In the genomic region with DNA sequence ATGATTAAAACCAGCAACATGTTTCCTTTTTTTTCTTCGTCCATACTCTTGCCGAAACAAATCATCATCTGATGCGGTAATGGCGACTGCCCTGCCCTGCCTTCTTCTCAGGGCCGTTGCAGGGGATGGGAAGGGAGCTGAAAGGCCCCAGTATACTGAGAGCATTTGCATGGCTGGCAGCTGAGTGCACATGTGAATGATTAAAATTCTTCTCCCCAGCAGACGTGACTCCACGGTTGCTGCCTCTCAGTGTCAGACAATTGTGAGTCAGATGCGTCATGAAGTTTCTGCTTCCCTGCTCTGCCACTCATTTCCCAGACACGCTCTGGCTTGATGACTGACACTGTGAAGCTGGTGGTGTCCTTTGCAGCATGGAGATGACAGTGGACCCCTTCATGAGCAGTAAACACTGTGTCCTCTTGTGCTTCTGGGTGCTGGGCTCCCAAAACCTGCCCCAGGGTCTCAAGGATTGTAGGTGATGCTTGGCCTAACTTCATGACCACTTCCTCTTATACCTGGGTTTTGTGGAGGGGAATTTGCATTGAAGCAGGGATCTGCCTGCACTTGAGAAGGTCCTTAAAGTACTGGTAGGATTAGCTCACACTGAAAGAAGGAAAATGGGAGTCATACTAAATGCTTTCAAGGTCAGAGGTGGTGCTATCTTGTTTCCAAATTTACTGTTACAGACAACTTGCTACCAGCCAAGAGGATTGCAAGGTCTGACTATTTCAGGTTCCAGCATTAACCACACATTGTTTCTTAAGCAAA, we compare ENCODE assay signal across 1 cellular context.
TF ChIP-seq lines count a peak whose summit lies in the region.

No MANE protein-coding gene starts in this region.

TF ChIP-seq in GM23338, 12 proteins besides CTCF, POLR2A, EP300 and RAD21 (continued from another document):
- TF ChIP-seq, protein P1, sequence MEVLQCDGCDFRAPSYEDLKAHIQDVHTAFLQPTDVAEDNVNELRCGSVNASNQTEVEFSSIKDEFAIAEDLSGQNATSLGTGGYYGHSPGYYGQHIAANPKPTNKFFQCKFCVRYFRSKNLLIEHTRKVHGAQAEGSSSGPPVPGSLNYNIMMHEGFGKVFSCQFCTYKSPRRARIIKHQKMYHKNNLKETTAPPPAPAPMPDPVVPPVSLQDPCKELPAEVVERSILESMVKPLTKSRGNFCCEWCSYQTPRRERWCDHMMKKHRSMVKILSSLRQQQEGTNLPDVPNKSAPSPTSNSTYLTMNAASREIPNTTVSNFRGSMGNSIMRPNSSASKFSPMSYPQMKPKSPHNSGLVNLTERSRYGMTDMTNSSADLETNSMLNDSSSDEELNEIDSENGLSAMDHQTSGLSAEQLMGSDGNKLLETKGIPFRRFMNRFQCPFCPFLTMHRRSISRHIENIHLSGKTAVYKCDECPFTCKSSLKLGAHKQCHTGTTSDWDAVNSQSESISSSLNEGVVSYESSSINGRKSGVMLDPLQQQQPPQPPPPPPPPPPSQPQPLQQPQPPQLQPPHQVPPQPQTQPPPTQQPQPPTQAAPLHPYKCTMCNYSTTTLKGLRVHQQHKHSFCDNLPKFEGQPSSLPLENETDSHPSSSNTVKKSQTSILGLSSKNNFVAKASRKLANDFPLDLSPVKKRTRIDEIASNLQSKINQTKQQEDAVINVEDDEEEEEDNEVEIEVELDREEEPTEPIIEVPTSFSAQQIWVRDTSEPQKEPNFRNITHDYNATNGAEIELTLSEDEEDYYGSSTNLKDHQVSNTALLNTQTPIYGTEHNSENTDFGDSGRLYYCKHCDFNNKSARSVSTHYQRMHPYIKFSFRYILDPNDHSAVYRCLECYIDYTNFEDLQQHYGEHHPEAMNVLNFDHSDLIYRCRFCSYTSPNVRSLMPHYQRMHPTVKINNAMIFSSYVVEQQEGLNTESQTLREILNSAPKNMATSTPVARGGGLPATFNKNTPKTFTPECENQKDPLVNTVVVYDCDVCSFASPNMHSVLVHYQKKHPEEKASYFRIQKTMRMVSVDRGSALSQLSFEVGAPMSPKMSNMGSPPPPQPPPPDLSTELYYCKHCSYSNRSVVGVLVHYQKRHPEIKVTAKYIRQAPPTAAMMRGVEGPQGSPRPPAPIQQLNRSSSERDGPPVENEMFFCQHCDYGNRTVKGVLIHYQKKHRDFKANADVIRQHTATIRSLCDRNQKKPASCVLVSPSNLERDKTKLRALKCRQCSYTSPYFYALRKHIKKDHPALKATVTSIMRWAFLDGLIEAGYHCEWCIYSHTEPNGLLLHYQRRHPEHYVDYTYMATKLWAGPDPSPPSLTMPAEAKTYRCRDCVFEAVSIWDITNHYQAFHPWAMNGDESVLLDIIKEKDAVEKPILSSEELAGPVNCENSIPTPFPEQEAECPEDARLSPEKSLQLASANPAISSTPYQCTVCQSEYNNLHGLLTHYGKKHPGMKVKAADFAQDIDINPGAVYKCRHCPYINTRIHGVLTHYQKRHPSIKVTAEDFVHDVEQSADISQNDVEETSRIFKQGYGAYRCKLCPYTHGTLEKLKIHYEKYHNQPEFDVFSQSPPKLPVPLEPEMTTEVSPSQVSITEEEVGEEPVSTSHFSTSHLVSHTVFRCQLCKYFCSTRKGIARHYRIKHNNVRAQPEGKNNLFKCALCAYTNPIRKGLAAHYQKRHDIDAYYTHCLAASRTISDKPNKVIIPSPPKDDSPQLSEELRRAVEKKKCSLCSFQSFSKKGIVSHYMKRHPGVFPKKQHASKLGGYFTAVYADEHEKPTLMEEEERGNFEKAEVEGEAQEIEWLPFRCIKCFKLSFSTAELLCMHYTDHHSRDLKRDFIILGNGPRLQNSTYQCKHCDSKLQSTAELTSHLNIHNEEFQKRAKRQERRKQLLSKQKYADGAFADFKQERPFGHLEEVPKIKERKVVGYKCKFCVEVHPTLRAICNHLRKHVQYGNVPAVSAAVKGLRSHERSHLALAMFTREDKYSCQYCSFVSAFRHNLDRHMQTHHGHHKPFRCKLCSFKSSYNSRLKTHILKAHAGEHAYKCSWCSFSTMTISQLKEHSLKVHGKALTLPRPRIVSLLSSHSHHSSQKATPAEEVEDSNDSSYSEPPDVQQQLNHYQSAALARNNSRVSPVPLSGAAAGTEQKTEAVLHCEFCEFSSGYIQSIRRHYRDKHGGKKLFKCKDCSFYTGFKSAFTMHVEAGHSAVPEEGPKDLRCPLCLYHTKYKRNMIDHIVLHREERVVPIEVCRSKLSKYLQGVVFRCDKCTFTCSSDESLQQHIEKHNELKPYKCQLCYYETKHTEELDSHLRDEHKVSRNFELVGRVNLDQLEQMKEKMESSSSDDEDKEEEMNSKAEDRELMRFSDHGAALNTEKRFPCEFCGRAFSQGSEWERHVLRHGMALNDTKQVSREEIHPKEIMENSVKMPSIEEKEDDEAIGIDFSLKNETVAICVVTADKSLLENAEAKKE (CRISPR knock-in tag; IDR thresholded peaks at IDR 0.05) = no peak
- TF ChIP-seq, protein P2, sequence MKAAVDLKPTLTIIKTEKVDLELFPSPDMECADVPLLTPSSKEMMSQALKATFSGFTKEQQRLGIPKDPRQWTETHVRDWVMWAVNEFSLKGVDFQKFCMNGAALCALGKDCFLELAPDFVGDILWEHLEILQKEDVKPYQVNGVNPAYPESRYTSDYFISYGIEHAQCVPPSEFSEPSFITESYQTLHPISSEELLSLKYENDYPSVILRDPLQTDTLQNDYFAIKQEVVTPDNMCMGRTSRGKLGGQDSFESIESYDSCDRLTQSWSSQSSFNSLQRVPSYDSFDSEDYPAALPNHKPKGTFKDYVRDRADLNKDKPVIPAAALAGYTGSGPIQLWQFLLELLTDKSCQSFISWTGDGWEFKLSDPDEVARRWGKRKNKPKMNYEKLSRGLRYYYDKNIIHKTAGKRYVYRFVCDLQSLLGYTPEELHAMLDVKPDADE (IDR thresholded peaks at IDR 0.05) = no peak
- TF ChIP-seq EZH2 (IDR thresholded peaks at IDR 0.05; ENCODE audit: low read depth, unreplicated experiment) (no peak), EZH2phosphoT487 (IDR thresholded peaks at IDR 0.05; ENCODE audit: unreplicated experiment) (no peak), NANOG (IDR thresholded peaks at IDR 0.05; ENCODE audit: borderline replicate concordance) (no peak)
